Comparison of ENCODE assay signal across 14 cellular contexts in the genomic region with DNA sequence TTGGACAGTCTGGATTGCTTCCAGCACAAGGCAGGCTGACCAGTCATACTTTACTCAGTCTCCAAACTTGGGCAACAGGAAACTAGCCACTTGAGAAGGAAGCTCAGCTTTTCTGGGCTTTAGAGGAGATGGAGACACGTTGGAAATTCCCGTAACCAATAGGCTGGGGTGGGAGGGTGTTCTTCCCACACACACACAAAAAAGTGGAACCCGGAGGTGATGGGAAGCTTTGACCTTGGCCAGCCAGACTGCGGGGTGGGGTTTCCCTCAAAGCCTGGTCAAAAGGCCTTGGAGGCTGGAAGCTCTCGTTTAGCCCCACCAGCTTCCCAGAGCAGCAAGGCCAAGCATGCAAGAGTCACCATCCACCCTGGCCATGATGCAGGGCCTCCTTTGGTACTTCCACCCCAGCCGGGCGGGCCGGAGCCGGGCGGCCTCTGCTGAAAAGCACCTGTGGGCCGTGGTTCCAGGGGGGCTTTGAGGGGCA.
A peak's percentile ranks its signal among the peaks of the same experiment; 100 is the strongest.
DNase-seq lines count a peak whose midpoint lies in the region; ATAC-seq, FAIRE-seq and TF ChIP-seq lines count a peak whose summit lies in the region.
"Had no signal": no experiment of that assay in that cellular context is flagged by ENCODE, and none has a peak within 500 bp of the region (broad histone marks: within the 10 kb centered on the region; RNA-seq: fewer than 3 reads in every experiment).

No MANE protein-coding gene starts in this region.

- no peak for TF ChIP-seq POLR2A in esophagus squamous epithelium (IDR thresholded peaks at IDR 0.05)

- H3K9ac ChIP-seq in mucosa of rectum (ENCODE audit: low read depth in 1 of 2, low read length in 2 of 2): no peak overlapping the region

- no peaks in the 10 kb centered on the region for H3K4me1 Mint-ChIP-seq in activated CD8-positive, alpha-beta memory T cell treated with anti-CD3 and anti-CD28 coated beads, Interleukin-2, amount 10 ng/mL, durations not matched to agents 7 days and 5 days
- H3K4me1 Mint-ChIP-seq: memory B cell had no signal

- no peaks in the 10 kb centered on the region for H3K36me3 Mint-ChIP-seq in activated CD8-positive, alpha-beta memory T cell treated with anti-CD3 and anti-CD28 coated beads, Interleukin-2, amount 10 ng/mL, durations not matched to agents 7 days and 5 days

- H3K36me3 ChIP-seq in esophagus squamous epithelium (peaks cover 0 to 22% (median 4%) of the 10 kb centered on the region in 3 donors), mucosa of rectum (ENCODE audit: control insufficient read depth in 2 of 2, insufficient read depth in 2 of 2, low read length in 2 of 2) (peaks cover 7 to 10% of the 10 kb centered on the region in 2 donors)

- H3K4me1 ChIP-seq in esophagus squamous epithelium: peaks cover 0 to 38% (median 19%) of the 10 kb centered on the region in 3 donors
- H3K4me1 ChIP-seq in mucosa of rectum (ENCODE audit: control insufficient read depth in 2 of 2, insufficient read depth in 2 of 2, low read length in 2 of 2): peaks cover 0 to 4% of the 10 kb centered on the region in 2 donors

- no peaks in the 10 kb centered on the region for H3K9me3 Mint-ChIP-seq in activated CD8-positive, alpha-beta memory T cell treated with anti-CD3 and anti-CD28 coated beads, Interleukin-2, amount 10 ng/mL, durations not matched to agents 7 days and 5 days (ENCODE audit: low read depth)
- H3K9me3 Mint-ChIP-seq: memory B cell had no signal

- H3K9me3 ChIP-seq in esophagus squamous epithelium (no peaks in the 10 kb centered on the region), mucosa of rectum (ENCODE audit: control insufficient read depth in 2 of 2, low read length in 2 of 2) (no peaks in the 10 kb centered on the region)

- ATAC-seq in activated CD8-positive, alpha-beta memory T cell treated with anti-CD3 and anti-CD28 coated beads, Interleukin-2, amount 10 ng/mL, durations not matched to agents 7 days and 5 days: no peak
- ATAC-seq: stimulated activated naive CD8-positive, alpha-beta T cell treated with anti-CD3 and anti-CD28 coated beads, Interleukin-15, Interleukin-2, amounts not matched to agents 100 U/mL and 50 U/mL, for 24 hours had no signal

- H3K27ac ChIP-seq in esophagus squamous epithelium: peak overlapping the region; percentile 57 to 92 (median 90)
- peak overlapping the region; percentile 65 to 68 for H3K27ac ChIP-seq in mucosa of rectum (ENCODE audit: low read depth in 2 of 2, low read length in 2 of 2)
- H3K27ac ChIP-seq: 22Rv1 had no signal

- peak; percentile 13 for FAIRE-seq in urothelium cell line (lab: Jason Lieb, UNC)

- no peak overlapping the region for H3K27ac Mint-ChIP-seq in activated CD8-positive, alpha-beta memory T cell treated with anti-CD3 and anti-CD28 coated beads, Interleukin-2, amount 10 ng/mL, durations not matched to agents 7 days and 5 days
- H3K27ac Mint-ChIP-seq: memory B cell had no signal

- CTCF ChIA-PET in activated CD8-positive, alpha-beta memory T cell treated with anti-CD3 and anti-CD28 coated beads, Interleukin-2, amount 10 ng/mL, durations not matched to agents 7 days and 5 days (lab: Charles Lee): interaction anchor here (1.8 kb wide), 1 partner anchor 128 kb away, joined by 5 read pairs; no protein-coding TSS in a partner anchor

- DNase-seq in activated CD8-positive, alpha-beta memory T cell treated with anti-CD3 and anti-CD28 coated beads, Interleukin-2, amount 10 ng/mL, durations not matched to agents 7 days and 5 days: peak; percentile 38
- DNase-seq in activated CD8-positive, alpha-beta memory T cell treated with anti-CD3 and anti-CD28 coated beads, Interleukin-2, amount 50 U/mL, for 48 hours: no peak
- no peak for DNase-seq in esophagus squamous epithelium (lab: John Stamatoyannopoulos, UW)
- DNase-seq in urothelium cell line (ENCODE audit: low spot score): no peak
- DNase-seq in activated CD4-positive, alpha-beta T cell treated with anti-CD3 and anti-CD28 coated beads for 1 hour: no peak
- no peak for DNase-seq in activated CD8-positive, alpha-beta memory T cell treated with anti-CD3 and anti-CD28 coated beads, Interleukin-2, amount 50 U/mL, for 4 hours
- no peak for DNase-seq in GF-D8 (lab: John Stamatoyannopoulos, UW)
- DNase-seq: activated T-cell treated with anti-CD3 and anti-CD28 coated beads, Interleukin-2, amount 50 U/mL, for 1 hour; effector CD8-positive, alpha-beta T cell; NCI-H524; stimulated activated naive CD8-positive, alpha-beta T cell treated with anti-CD3 and anti-CD28 coated beads, Interleukin-15, Interleukin-2, amounts not matched to agents 100 U/mL and 50 U/mL, for 24 hours had no signal

- H3K27me3 ChIP-seq in esophagus squamous epithelium (no peaks in the 10 kb centered on the region), mucosa of rectum (ENCODE audit: control insufficient read depth in 2 of 2, insufficient read depth in 2 of 2, low read length in 2 of 2) (no peaks in the 10 kb centered on the region)

- no peak overlapping the region for H3K4me3 Mint-ChIP-seq in activated CD8-positive, alpha-beta memory T cell treated with anti-CD3 and anti-CD28 coated beads, Interleukin-2, amount 10 ng/mL, durations not matched to agents 7 days and 5 days
- H3K4me3 Mint-ChIP-seq: memory B cell had no signal

- no peak for TF ChIP-seq CTCF in esophagus squamous epithelium (IDR thresholded peaks at IDR 0.05)

- no peaks in the 10 kb centered on the region for H3K27me3 Mint-ChIP-seq in activated CD8-positive, alpha-beta memory T cell treated with anti-CD3 and anti-CD28 coated beads, Interleukin-2, amount 10 ng/mL, durations not matched to agents 7 days and 5 days
- H3K27me3 Mint-ChIP-seq: memory B cell had no signal

- intact Hi-C loops in esophagus squamous epithelium (cut with DNase I): loop anchor here (10.0 kb wide), 1 partner anchor 78 kb away; no protein-coding TSS in a partner anchor

- peak overlapping the region in 1 of 4 donors; percentile 26 for H3K4me3 ChIP-seq in esophagus squamous epithelium
- H3K4me3 ChIP-seq in mucosa of rectum (ENCODE audit: low read length in 2 of 2): no peak overlapping the region

- 60 to 76% methylated on average over 2 to 4 of the region's 11 CpGs for WGBS in esophagus squamous epithelium, 2 donors
